In the genomic region with DNA sequence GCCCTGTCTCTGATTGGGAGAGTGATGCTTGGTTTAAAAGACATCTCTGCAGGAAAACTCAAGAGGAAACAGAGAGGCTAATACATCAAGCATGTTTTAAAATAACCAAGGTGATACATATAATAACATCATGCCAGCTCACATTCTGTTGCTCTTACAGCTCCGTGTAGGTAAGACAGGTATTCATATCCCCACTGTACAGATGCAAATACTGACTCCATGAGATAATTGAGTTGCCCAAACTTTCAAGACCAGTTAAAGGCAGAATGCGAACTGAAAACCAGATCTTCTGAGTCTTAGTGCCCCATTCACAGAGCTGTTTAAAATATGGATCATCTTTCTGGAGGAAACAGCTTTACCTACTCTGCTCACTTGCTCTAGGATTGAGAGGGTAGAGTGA, we compare ENCODE assay signal across 18 cellular contexts.
DNase-seq lines count a peak whose midpoint lies in the region; ATAC-seq, FAIRE-seq and TF ChIP-seq lines count a peak whose summit lies in the region.
"Had no signal": no experiment of that assay in that cellular context is flagged by ENCODE, and none has a peak within 500 bp of the region (broad histone marks: within the 10 kb centered on the region; RNA-seq: fewer than 3 reads in every experiment).

No MANE protein-coding gene starts in this region.

- no peak overlapping the region for H3K4me2 ChIP-seq in K562 (ENCODE audit: insufficient read depth, low read length)
- H3K4me2 ChIP-seq in trophoblast cell (ENCODE audit: low read length), result no peak overlapping the region
- H3K4me2 ChIP-seq: GM23338 had no signal

- H3K4me3 ChIP-seq in K562 (no peak overlapping the region), trophoblast cell (ENCODE audit: low read depth, low read length) (no peak overlapping the region), left lung (no peak overlapping the region)
- H3K4me3 ChIP-seq: GM23338 had no signal

- H3K79me2 ChIP-seq in K562 (ENCODE audit: control insufficient read depth, insufficient read depth, low read length), result no peaks in the 10 kb centered on the region
- H3K79me2 ChIP-seq in trophoblast cell (ENCODE audit: control insufficient read depth, insufficient read depth, low read length, poor library complexity), result peaks cover 3% of the 10 kb centered on the region

- TF ChIP-seq RAD21 in K562 (CRISPR knock-in tag; conservative IDR thresholded peaks at IDR 0.05 in 1 of 2, IDR thresholded peaks at IDR 0.05 in 1 of 2), result no peak

- H3K27ac ChIP-seq in K562 (ENCODE audit: extremely low read depth, low read depth, low read length), result no peak overlapping the region
- H3K27ac ChIP-seq in trophoblast cell (ENCODE audit: low read depth, low read length), result no peak overlapping the region
- no peak overlapping the region for H3K27ac ChIP-seq in left lung

- no peak overlapping the region for H3K14ac ChIP-seq in trophoblast cell (ENCODE audit: low read length)

- no peak overlapping the region for H4K8ac ChIP-seq in trophoblast cell (ENCODE audit: low read depth, low read length)

- H2AFZ ChIP-seq in K562 (ENCODE audit: low read depth, low read length) (peak overlapping the region; percentile 33; the same call in 1 of the 2 replicates), trophoblast cell (ENCODE audit: insufficient read depth, low read length, poor library complexity) (no peak overlapping the region)

- no peaks in the 10 kb centered on the region for H4K20me1 ChIP-seq in K562 (replicated peaks; ENCODE audit: control insufficient read depth, insufficient read depth, low read length)

- no peaks in the 10 kb centered on the region for H3K9me1 ChIP-seq in K562 (ENCODE audit: control insufficient read depth, insufficient read depth, low read length)

- no peak overlapping the region for H4K12ac ChIP-seq in trophoblast cell (ENCODE audit: low read depth, low read length)

- no peak overlapping the region for H2AK5ac ChIP-seq in trophoblast cell (ENCODE audit: low read length)

- H3K18ac ChIP-seq in trophoblast cell (ENCODE audit: low read length), result no peak overlapping the region

- TF ChIP-seq CTCF in K562 (IDR thresholded peaks at IDR 0.05 in 2 of 3, conservative IDR thresholded peaks at IDR 0.05 in 1 of 3; ENCODE audit: insufficient read depth in 2 of 3, low read depth in 1 of 3, low read length in 3 of 3), result no peak
- no peak for TF ChIP-seq CTCF in nephron (IDR thresholded peaks at IDR 0.05; ENCODE audit: unreplicated experiment in 3 of 3)
- no peak for TF ChIP-seq CTCF in left lung (IDR thresholded peaks at IDR 0.05)

- no peaks in the 10 kb centered on the region for H3K27me3 ChIP-seq in K562 (ENCODE audit: control insufficient read depth in 2 of 2, insufficient read depth in 2 of 2, low read length in 2 of 2)
- no peaks in the 10 kb centered on the region for H3K27me3 ChIP-seq in trophoblast cell (ENCODE audit: insufficient read depth, low read length)
- no peaks in the 10 kb centered on the region for H3K27me3 ChIP-seq in left lung

- H3K4me1 ChIP-seq in K562 (replicated peaks in 1 of 2; ENCODE audit: control insufficient read depth in 2 of 2, insufficient read depth in 2 of 2, low read length in 2 of 2) (peaks cover 35 to 74% of the 10 kb centered on the region in 2 experiments), trophoblast cell (ENCODE audit: control insufficient read depth in 1 of 2, insufficient read depth in 2 of 2, low read length in 2 of 2) (peaks cover 11 to 17% of the 10 kb centered on the region in 2 experiments), left lung (peaks cover 1 to 37% of the 10 kb centered on the region in 2 donors)

- no peak overlapping the region for H3K4me3 Mint-ChIP-seq in nephron
- H3K4me3 Mint-ChIP-seq in activated T-helper 17 cell treated with anti-CD3 and anti-CD28 coated beads, Interleukin-2, amount 50 U/mL, for 72 hours, result no peak overlapping the region
- H3K4me3 Mint-ChIP-seq: CD4-positive, alpha-beta memory T cell; GM23338; H9 had no signal

- no peak overlapping the region for H2BK5ac ChIP-seq in trophoblast cell (ENCODE audit: low read depth, low read length, poor library complexity)

- H3K9me3 Mint-ChIP-seq in nephron, result no peaks in the 10 kb centered on the region
- H3K9me3 Mint-ChIP-seq in activated T-helper 17 cell treated with anti-CD3 and anti-CD28 coated beads, Interleukin-2, amount 50 U/mL, for 72 hours, result peaks cover 8% of the 10 kb centered on the region
- H3K9me3 Mint-ChIP-seq: GM23338, H9 had no signal

- H3K27ac Mint-ChIP-seq in nephron, result peak overlapping the region in 2 of 3 experiments; percentile 13 to 16
- no peak overlapping the region for H3K27ac Mint-ChIP-seq in activated T-helper 17 cell treated with anti-CD3 and anti-CD28 coated beads, Interleukin-2, amount 50 U/mL, for 72 hours
- H3K27ac Mint-ChIP-seq: GM23338, H9 had no signal

- H3K36me3 ChIP-seq in K562 (ENCODE audit: control insufficient read depth, insufficient read depth, low read length) (no peaks in the 10 kb centered on the region), trophoblast cell (ENCODE audit: control insufficient read depth in 1 of 2, insufficient read depth in 2 of 2, low read length in 2 of 2) (no peaks in the 10 kb centered on the region), left lung (no peaks in the 10 kb centered on the region)

- peaks cover 8% of the 10 kb centered on the region for H3K27me3 Mint-ChIP-seq in nephron (ENCODE audit: low read depth)
- no peaks in the 10 kb centered on the region for H3K27me3 Mint-ChIP-seq in activated T-helper 17 cell treated with anti-CD3 and anti-CD28 coated beads, Interleukin-2, amount 50 U/mL, for 72 hours
- H3K27me3 Mint-ChIP-seq: CD4-positive, alpha-beta memory T cell had no signal

- no peak for FAIRE-seq in K562 (lab: Jason Lieb, UNC)
- FAIRE-seq: GM12891, GM18507 had no signal

- peak overlapping the region; percentile 81 for H2BK120ac ChIP-seq in trophoblast cell (ENCODE audit: insufficient read depth, low read length, poor library complexity)

- in situ Hi-C loops in K562 (cut with MboI), result no loop called here

- peaks cover 29% of the 10 kb centered on the region for H3K4me1 Mint-ChIP-seq in nephron
- peaks cover 33% of the 10 kb centered on the region for H3K4me1 Mint-ChIP-seq in activated T-helper 17 cell treated with anti-CD3 and anti-CD28 coated beads, Interleukin-2, amount 50 U/mL, for 72 hours
- H3K4me1 Mint-ChIP-seq: GM23338 had no signal

- no peak for TF ChIP-seq POLR2A in K562 (conservative IDR thresholded peaks at IDR 0.05)

- BruUV-seq in K562 (replicated peaks; lab: Mats Ljungman, UMichigan), result no TSS peak

- H3K9ac ChIP-seq in K562 (ENCODE audit: insufficient read depth in 1 of 2, low read depth in 2 of 2, low read length in 2 of 2) (no peak overlapping the region), trophoblast cell (ENCODE audit: low read length) (no peak overlapping the region)

- DNase-seq in K562 (ENCODE audit: extremely low read depth in 1 of 4, low spot score in 3 of 4) (no peak), trophoblast cell (no peak), left lung (no peak)
- DNase-seq: C1 segment of cervical spinal cord; Calu3; CD4-positive, alpha-beta memory T cell; COR-L47; DMS53; DMS79 treated with DMSO at 0.1 percent for 48 hours; GF-D8; H9 had no signal

- H3K79me1 ChIP-seq in trophoblast cell (ENCODE audit: low read length), result peaks cover 52% of the 10 kb centered on the region

- WGBS in K562 (ENCODE audit: insufficient coverage, low coverage, missing lambda C conversion rate), result 58% methylated on average over 2 of the region's 2 CpGs
- no CpG with 5 or more reads among the region's 2 CpGs for WGBS in trophoblast cell (ENCODE audit: extremely low coverage, insufficient coverage, insufficient read length)

- CTCF ChIA-PET in K562 (lab: Yijun Ruan, JAX; ENCODE audit: low intra/inter-chr PET ratio), result no interaction called here

- H3K36me3 Mint-ChIP-seq in nephron (ENCODE audit: low read depth), result no peaks in the 10 kb centered on the region
- H3K36me3 Mint-ChIP-seq in activated T-helper 17 cell treated with anti-CD3 and anti-CD28 coated beads, Interleukin-2, amount 50 U/mL, for 72 hours (ENCODE audit: low read depth), result no peaks in the 10 kb centered on the region
- H3K36me3 Mint-ChIP-seq: CD4-positive, alpha-beta memory T cell had no signal

- intact Hi-C loops in K562 (cut with micrococcal nuclease) (no loop called here), left lung (cut with DNase I) (no loop called here)

- H3K23ac ChIP-seq in trophoblast cell (ENCODE audit: low read length), result no peak overlapping the region

- H3K9me3 ChIP-seq in K562 (replicated peaks; ENCODE audit: control insufficient read depth, insufficient read depth, low read depth, low read length) (no peaks in the 10 kb centered on the region), trophoblast cell (ENCODE audit: insufficient read depth, low read depth, low read length) (no peaks in the 10 kb centered on the region), left lung (no peaks in the 10 kb centered on the region)

- H2BK12ac ChIP-seq in trophoblast cell (ENCODE audit: low read length), result peak overlapping the region; percentile 98

- POLR2A ChIA-PET in K562 (lab: Yijun Ruan, JAX), result interaction anchor here (1.0 to 1.2 kb wide), 2 partner anchors 10 to 13 kb away, joined by 3 read pairs; no protein-coding TSS in a partner anchor

- H3K4ac ChIP-seq in trophoblast cell (ENCODE audit: low read depth, low read length), result no peak overlapping the region

- H4K91ac ChIP-seq in trophoblast cell (ENCODE audit: low read depth, low read length), result peak overlapping the region; percentile 91

- TF ChIP-seq EP300 in K562 (IDR thresholded peaks at IDR 0.05; ENCODE audit: low read length), result no peak

- no peak for ATAC-seq in K562
- no peak for ATAC-seq in HG03378 (IDR thresholded peaks at IDR 0.05; ENCODE audit: unreplicated experiment)
- no peak for ATAC-seq in activated T-helper 17 cell treated with anti-CD3 and anti-CD28 coated beads, Interleukin-2, amount 50 U/mL, for 72 hours (replicated peaks)
- ATAC-seq in left lung, result no peak
- ATAC-seq: GM23338, HCT116 had no signal

TF ChIP-seq in K562, 482 proteins besides CTCF, POLR2A, EP300 and RAD21 (continues in another document):
- TF ChIP-seq, protein P1, sequence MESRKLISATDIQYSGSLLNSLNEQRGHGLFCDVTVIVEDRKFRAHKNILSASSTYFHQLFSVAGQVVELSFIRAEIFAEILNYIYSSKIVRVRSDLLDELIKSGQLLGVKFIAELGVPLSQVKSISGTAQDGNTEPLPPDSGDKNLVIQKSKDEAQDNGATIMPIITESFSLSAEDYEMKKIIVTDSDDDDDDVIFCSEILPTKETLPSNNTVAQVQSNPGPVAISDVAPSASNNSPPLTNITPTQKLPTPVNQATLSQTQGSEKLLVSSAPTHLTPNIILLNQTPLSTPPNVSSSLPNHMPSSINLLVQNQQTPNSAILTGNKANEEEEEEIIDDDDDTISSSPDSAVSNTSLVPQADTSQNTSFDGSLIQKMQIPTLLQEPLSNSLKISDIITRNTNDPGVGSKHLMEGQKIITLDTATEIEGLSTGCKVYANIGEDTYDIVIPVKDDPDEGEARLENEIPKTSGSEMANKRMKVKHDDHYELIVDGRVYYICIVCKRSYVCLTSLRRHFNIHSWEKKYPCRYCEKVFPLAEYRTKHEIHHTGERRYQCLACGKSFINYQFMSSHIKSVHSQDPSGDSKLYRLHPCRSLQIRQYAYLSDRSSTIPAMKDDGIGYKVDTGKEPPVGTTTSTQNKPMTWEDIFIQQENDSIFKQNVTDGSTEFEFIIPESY (CRISPR knock-in tag; IDR thresholded peaks at IDR 0.05), result no peak
